ENCODE assay signal across 1 cellular context in genomic region chr2:54471221-54471711, GRCh38.
TF ChIP-seq lines count a peak whose summit lies in the region.

No MANE protein-coding gene starts in this region.

TF ChIP-seq in HEK293, 187 proteins besides CTCF, POLR2A, EP300 and RAD21 (continued from another document):
- TF ChIP-seq ZBTB49 (tag by site-specific recombination; IDR thresholded peaks at IDR 0.05; ENCODE audit: low read depth) (no peak), YY2 (tag by site-specific recombination; IDR thresholded peaks at IDR 0.05) (peak; percentile 39; the same call in 1 of the 2 replicates), ZNF239 (tag by site-specific recombination; IDR thresholded peaks at IDR 0.05) (no peak), ZNF18 (tag by site-specific recombination; IDR thresholded peaks at IDR 0.05) (no peak), ZNF791 (tag by site-specific recombination; IDR thresholded peaks at IDR 0.05) (0 out of 2 replicates have a peak, but pooled peaks have one; percentile 18), ZNF658 (tag by site-specific recombination; IDR thresholded peaks at IDR 0.05) (no peak), ZNF692 (tag by site-specific recombination; IDR thresholded peaks at IDR 0.05) (peak; percentile 58; the same call in 1 of the 2 replicates), ZNF645 (tag by site-specific recombination; IDR thresholded peaks at IDR 0.05) (no peak), ZXDB (tag by site-specific recombination; IDR thresholded peaks at IDR 0.05) (0 out of 2 replicates have a peak, but pooled peaks have one; percentile 25), OSR2 (tag by site-specific recombination; IDR thresholded peaks at IDR 0.05) (no peak), ZNF561 (tag by site-specific recombination; IDR thresholded peaks at IDR 0.05; ENCODE audit: borderline replicate concordance) (no peak), ZNF121 (tag by site-specific recombination; IDR thresholded peaks at IDR 0.05) (no peak), PRDM10 (tag by site-specific recombination; IDR thresholded peaks at IDR 0.05) (0 out of 2 replicates have a peak, but pooled peaks have one; percentile 15), ZBTB8A (tag by site-specific recombination; IDR thresholded peaks at IDR 0.05) (no peak), KLF16 (tag by site-specific recombination; IDR thresholded peaks at IDR 0.05) (no peak), AEBP2 (tag by site-specific recombination; IDR thresholded peaks at IDR 0.05; ENCODE audit: borderline replicate concordance) (no peak), ZNF2 (tag by site-specific recombination; IDR thresholded peaks at IDR 0.05) (no peak), FEZF1 (tag by site-specific recombination; IDR thresholded peaks at IDR 0.05) (no peak), ZNF174 (tag by site-specific recombination; IDR thresholded peaks at IDR 0.05) (no peak), ZSCAN30 (tag by site-specific recombination; IDR thresholded peaks at IDR 0.05) (0 out of 2 replicates have a peak, but pooled peaks have one; percentile 19), ZNF398 (tag by site-specific recombination; IDR thresholded peaks at IDR 0.05) (no peak), ZNF394 (tag by site-specific recombination; IDR thresholded peaks at IDR 0.05; ENCODE audit: borderline replicate concordance) (no peak), ZNF335 (tag by site-specific recombination; conservative IDR thresholded peaks at IDR 0.05) (peak; percentile 93), ZNF157 (tag by site-specific recombination; IDR thresholded peaks at IDR 0.05) (no peak), ZEB2 (tag by site-specific recombination; IDR thresholded peaks at IDR 0.05) (peak; percentile 46; the same call in 1 of the 2 replicates), ZNF366 (tag by site-specific recombination; conservative IDR thresholded peaks at IDR 0.05) (peak; percentile 67; the same call in 1 of the 2 replicates), PRDM1 (tag by site-specific recombination; IDR thresholded peaks at IDR 0.05) (no peak), ZNF610 (tag by site-specific recombination; IDR thresholded peaks at IDR 0.05; ENCODE audit: borderline replicate concordance) (no peak), ZNF600 (tag by site-specific recombination; IDR thresholded peaks at IDR 0.05) (peak; percentile 47; the same call in 1 of the 2 replicates), ZNF23 (tag by site-specific recombination; IDR thresholded peaks at IDR 0.05; ENCODE audit: borderline replicate concordance) (no peak), ZNF24 (tag by site-specific recombination; IDR thresholded peaks at IDR 0.05) (0 out of 2 replicates have a peak, but pooled peaks have one; percentile 32), ZBTB44 (tag by site-specific recombination; IDR thresholded peaks at IDR 0.05) (peak; percentile 91), ZFP41 (tag by site-specific recombination; IDR thresholded peaks at IDR 0.05; ENCODE audit: borderline replicate concordance) (no peak), ZNF843 (tag by site-specific recombination; IDR thresholded peaks at IDR 0.05) (0 out of 2 replicates have a peak, but pooled peaks have one; percentile 27), ZNF19 (tag by site-specific recombination; IDR thresholded peaks at IDR 0.05; ENCODE audit: low read depth) (no peak), KLF10 (tag by site-specific recombination; IDR thresholded peaks at IDR 0.05) (no peak), ZNF558 (tag by site-specific recombination; IDR thresholded peaks at IDR 0.05) (no peak), TRIM28 (IDR thresholded peaks at IDR 0.05; ENCODE audit: borderline replicate concordance, low read length) (peak; percentile 71; the same call in 1 of the 2 replicates), INSM2 (tag by site-specific recombination; IDR thresholded peaks at IDR 0.05) (no peak), ZNF292 (tag by site-specific recombination; IDR thresholded peaks at IDR 0.05; ENCODE audit: borderline replicate concordance, low read depth) (no peak), ZBTB17 (tag by site-specific recombination; IDR thresholded peaks at IDR 0.05) (peak; percentile 65), ZBTB20 (tag by site-specific recombination; IDR thresholded peaks at IDR 0.05) (peak; percentile 82), ZNF707 (tag by site-specific recombination; IDR thresholded peaks at IDR 0.05) (no peak), ZNF140 (tag by site-specific recombination; IDR thresholded peaks at IDR 0.05) (no peak), ZNF830 (tag by site-specific recombination; IDR thresholded peaks at IDR 0.05; ENCODE audit: low read depth) (no peak), ZNF426 (tag by site-specific recombination; IDR thresholded peaks at IDR 0.05) (no peak)
